Comparison of ENCODE assay signal across 1 cellular context in the genomic region with DNA sequence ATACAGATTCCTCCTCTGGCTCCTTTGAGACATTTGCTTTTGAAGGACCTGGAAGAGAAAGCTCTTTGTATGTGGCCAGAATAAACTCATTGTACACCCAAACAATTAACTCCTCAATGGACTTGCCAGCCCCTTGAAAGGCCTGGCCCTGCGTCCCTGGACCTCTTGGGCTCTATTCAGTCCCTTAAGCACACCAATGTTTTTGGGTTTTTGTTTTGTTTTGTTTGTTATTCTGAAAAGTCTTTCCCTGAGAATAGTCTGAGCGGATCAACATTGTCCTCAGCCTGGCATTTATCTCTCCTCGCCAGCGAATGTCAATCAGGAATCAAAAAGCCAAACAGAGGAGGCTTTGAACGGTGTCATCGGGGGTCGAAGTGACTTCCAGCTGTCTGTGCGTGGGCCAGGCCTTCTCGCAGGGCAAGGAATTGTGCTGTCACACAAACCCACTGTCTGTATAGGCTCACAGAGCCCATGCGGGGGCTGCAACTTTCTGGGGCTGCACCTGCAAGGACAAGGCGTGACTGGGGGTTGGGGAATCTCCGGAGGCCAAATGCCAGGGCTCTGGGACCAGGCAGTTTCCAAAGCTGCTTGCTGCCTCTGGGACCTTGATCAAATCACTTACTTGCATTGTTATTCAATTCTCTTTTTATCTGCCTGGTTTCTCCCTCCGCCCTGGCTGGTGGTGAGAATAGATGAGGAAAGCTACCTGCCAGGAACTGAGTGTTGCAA.
TF ChIP-seq lines count a peak whose summit lies in the region.

No MANE protein-coding gene starts in this region.

TF ChIP-seq in IMR-90, 13 proteins besides CTCF, POLR2A, EP300 and RAD21 (continued from another document):
- TF ChIP-seq, protein P1, sequence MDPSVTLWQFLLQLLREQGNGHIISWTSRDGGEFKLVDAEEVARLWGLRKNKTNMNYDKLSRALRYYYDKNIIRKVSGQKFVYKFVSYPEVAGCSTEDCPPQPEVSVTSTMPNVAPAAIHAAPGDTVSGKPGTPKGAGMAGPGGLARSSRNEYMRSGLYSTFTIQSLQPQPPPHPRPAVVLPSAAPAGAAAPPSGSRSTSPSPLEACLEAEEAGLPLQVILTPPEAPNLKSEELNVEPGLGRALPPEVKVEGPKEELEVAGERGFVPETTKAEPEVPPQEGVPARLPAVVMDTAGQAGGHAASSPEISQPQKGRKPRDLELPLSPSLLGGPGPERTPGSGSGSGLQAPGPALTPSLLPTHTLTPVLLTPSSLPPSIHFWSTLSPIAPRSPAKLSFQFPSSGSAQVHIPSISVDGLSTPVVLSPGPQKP (IDR thresholded peaks at IDR 0.05; ENCODE audit: borderline replicate concordance, low read depth, low read length): no peak
- no peak for TF ChIP-seq SMC3 (IDR thresholded peaks at IDR 0.05; ENCODE audit: low read depth, low read length)
TF ChIP-seq in IMR-90: peak in this region for 0.
